Comparison of ENCODE assay signal across 1 cellular context in the genomic region with DNA sequence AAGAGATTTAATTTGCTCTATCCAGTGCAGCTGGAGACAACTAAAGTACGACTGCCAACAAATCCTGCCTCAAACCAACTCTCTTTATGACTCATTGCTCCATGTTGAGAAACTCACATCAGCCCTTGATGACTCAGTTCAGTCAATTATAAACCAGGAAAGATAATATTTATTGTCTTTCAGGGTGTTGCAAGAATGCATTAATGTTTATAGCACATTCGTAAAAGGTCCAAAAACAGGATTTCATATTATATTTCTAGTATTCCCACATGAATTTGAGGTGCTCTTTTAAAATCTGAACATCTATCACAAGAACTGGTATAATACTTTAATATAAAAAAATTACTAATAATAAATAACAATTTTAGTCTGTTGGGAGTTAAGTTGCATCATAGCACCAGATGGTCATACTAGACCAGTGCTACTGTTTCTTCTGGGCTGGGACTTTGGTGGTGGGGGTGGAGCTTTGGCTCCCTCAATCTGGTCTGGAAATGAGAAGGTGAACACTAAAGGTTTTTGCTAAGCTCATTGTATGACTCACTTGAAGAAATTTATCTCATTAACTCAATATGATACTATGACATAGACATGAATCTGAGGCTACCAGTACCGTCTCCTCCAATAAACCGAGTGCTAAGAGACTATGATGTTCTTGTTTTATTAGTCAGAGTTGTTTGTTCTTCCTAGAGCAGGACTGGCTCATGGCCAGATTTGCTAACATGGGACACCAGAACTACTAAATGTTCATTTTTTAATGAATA.
TF ChIP-seq lines count a peak whose summit lies in the region.

No MANE protein-coding gene starts in this region.

TF ChIP-seq in HepG2, 621 proteins besides CTCF, POLR2A, EP300 and RAD21 (continued from another document and continues in another):
- TF ChIP-seq FOXA3 (CRISPR knock-in tag; IDR thresholded peaks at IDR 0.05) (peak; percentile 80), FOSL1 (CRISPR knock-in tag; IDR thresholded peaks at IDR 0.05; ENCODE audit: borderline replicate concordance) (peak; percentile 95), SETDB1 (CRISPR knock-in tag; IDR thresholded peaks at IDR 0.05; ENCODE audit: borderline replicate concordance) (no peak), ZNF251 (CRISPR knock-in tag; IDR thresholded peaks at IDR 0.05) (no peak), ZNF121 (CRISPR knock-in tag; IDR thresholded peaks at IDR 0.05) (no peak), TCF7L2 (IDR thresholded peaks at IDR 0.05; ENCODE audit: low read depth, low read length) (no peak), SMAD9 (CRISPR knock-in tag; IDR thresholded peaks at IDR 0.05) (no peak), KDM5B (CRISPR knock-in tag; IDR thresholded peaks at IDR 0.05; ENCODE audit: borderline replicate concordance) (no peak), ZNF570 (CRISPR knock-in tag; IDR thresholded peaks at IDR 0.05; ENCODE audit: borderline replicate concordance) (no peak), FOXP1 (IDR thresholded peaks at IDR 0.05) (no peak), FOXP1 (CRISPR knock-in tag; IDR thresholded peaks at IDR 0.05) (peak; percentile 74; the same call in 1 of the 2 replicates), TCF7 (IDR thresholded peaks at IDR 0.05; ENCODE audit: low read depth) (peak; percentile 67), MIER3 (CRISPR knock-in tag; IDR thresholded peaks at IDR 0.05; ENCODE audit: borderline replicate concordance) (no peak), NR2F6 (IDR thresholded peaks at IDR 0.05) (no peak), NR2F6 (CRISPR knock-in tag; IDR thresholded peaks at IDR 0.05) (no peak), ZNF160 (CRISPR knock-in tag; IDR thresholded peaks at IDR 0.05) (no peak), ZNF644 (CRISPR knock-in tag; IDR thresholded peaks at IDR 0.05; ENCODE audit: low read depth) (peak; percentile 87; the same call in 1 of the 2 replicates), TSC22D2 (CRISPR knock-in tag; IDR thresholded peaks at IDR 0.05; ENCODE audit: borderline replicate concordance) (no peak), TARDBP (CRISPR knock-in tag; IDR thresholded peaks at IDR 0.05) (0 out of 2 replicates have a peak, but pooled peaks have one; percentile 45), BCL6 (CRISPR knock-in tag; IDR thresholded peaks at IDR 0.05) (peak; percentile 99), SOX13 (IDR thresholded peaks at IDR 0.05) (no peak), SOX13 (CRISPR knock-in tag; conservative IDR thresholded peaks at IDR 0.05 in 1 of 2, IDR thresholded peaks at IDR 0.05 in 1 of 2) (peak in 1 of 2 experiments; percentile 84; a peak in 2 of 4 replicates), ZNF605 (CRISPR knock-in tag; IDR thresholded peaks at IDR 0.05) (no peak), ZNF124 (CRISPR knock-in tag; IDR thresholded peaks at IDR 0.05) (no peak), ZNF775 (CRISPR knock-in tag; IDR thresholded peaks at IDR 0.05; ENCODE audit: borderline replicate concordance) (no peak), DNMT1 (CRISPR knock-in tag; IDR thresholded peaks at IDR 0.05) (no peak), CC2D1A (CRISPR knock-in tag; IDR thresholded peaks at IDR 0.05) (no peak), ETV5 (CRISPR knock-in tag; IDR thresholded peaks at IDR 0.05; ENCODE audit: borderline replicate concordance) (no peak; the same call in 1 of the 2 replicates), TMF1 (CRISPR knock-in tag; IDR thresholded peaks at IDR 0.05; ENCODE audit: low read depth) (no peak), IKZF4 (CRISPR knock-in tag; IDR thresholded peaks at IDR 0.05; ENCODE audit: borderline replicate concordance, low read depth, not compliant biosample characterization) (no peak), CBX5 (CRISPR knock-in tag; IDR thresholded peaks at IDR 0.05; ENCODE audit: borderline replicate concordance) (no peak), SRSF1 (optimal IDR thresholded peaks at IDR 0.05; ENCODE audit: low read depth, low read length) (no peak), MTF2 (CRISPR knock-in tag; IDR thresholded peaks at IDR 0.05; ENCODE audit: borderline replicate concordance) (no peak), ZSCAN9 (CRISPR knock-in tag; IDR thresholded peaks at IDR 0.05; ENCODE audit: borderline replicate concordance) (no peak), TBX2 (CRISPR knock-in tag; IDR thresholded peaks at IDR 0.05; ENCODE audit: borderline replicate concordance) (no peak), ZNF274 (CRISPR knock-in tag; IDR thresholded peaks at IDR 0.05) (no peak), RXRB (CRISPR knock-in tag; IDR thresholded peaks at IDR 0.05; ENCODE audit: borderline replicate concordance) (peak; percentile 50; the same call in 1 of the 2 replicates), ZNF382 (CRISPR knock-in tag; IDR thresholded peaks at IDR 0.05; ENCODE audit: borderline replicate concordance) (no peak), ZSCAN21 (CRISPR knock-in tag; IDR thresholded peaks at IDR 0.05; ENCODE audit: borderline replicate concordance) (no peak), KMT2A (CRISPR knock-in tag; IDR thresholded peaks at IDR 0.05) (no peak), SRY (CRISPR knock-in tag; IDR thresholded peaks at IDR 0.05) (no peak), SATB2 (CRISPR knock-in tag; IDR thresholded peaks at IDR 0.05) (no peak), ZNF549 (CRISPR knock-in tag; IDR thresholded peaks at IDR 0.05) (no peak), YEATS2 (CRISPR knock-in tag; IDR thresholded peaks at IDR 0.05; ENCODE audit: borderline replicate concordance) (peak; percentile 34; the same call in 1 of the 2 replicates), SMAD3 (CRISPR knock-in tag; IDR thresholded peaks at IDR 0.05) (peak; percentile 61; the same call in 1 of the 2 replicates), ZNF615 (CRISPR knock-in tag; IDR thresholded peaks at IDR 0.05; ENCODE audit: borderline replicate concordance) (no peak), ZNF709 (CRISPR knock-in tag; IDR thresholded peaks at IDR 0.05) (no peak), SP5 (CRISPR knock-in tag; IDR thresholded peaks at IDR 0.05; ENCODE audit: borderline replicate concordance, low read depth) (peak; percentile 29; the same call in 1 of the 2 replicates), ZNF225 (CRISPR knock-in tag; IDR thresholded peaks at IDR 0.05) (no peak), IRF2 (CRISPR knock-in tag; IDR thresholded peaks at IDR 0.05) (0 out of 2 replicates have a peak, but pooled peaks have one; percentile 8)
- TF ChIP-seq, protein P1, sequence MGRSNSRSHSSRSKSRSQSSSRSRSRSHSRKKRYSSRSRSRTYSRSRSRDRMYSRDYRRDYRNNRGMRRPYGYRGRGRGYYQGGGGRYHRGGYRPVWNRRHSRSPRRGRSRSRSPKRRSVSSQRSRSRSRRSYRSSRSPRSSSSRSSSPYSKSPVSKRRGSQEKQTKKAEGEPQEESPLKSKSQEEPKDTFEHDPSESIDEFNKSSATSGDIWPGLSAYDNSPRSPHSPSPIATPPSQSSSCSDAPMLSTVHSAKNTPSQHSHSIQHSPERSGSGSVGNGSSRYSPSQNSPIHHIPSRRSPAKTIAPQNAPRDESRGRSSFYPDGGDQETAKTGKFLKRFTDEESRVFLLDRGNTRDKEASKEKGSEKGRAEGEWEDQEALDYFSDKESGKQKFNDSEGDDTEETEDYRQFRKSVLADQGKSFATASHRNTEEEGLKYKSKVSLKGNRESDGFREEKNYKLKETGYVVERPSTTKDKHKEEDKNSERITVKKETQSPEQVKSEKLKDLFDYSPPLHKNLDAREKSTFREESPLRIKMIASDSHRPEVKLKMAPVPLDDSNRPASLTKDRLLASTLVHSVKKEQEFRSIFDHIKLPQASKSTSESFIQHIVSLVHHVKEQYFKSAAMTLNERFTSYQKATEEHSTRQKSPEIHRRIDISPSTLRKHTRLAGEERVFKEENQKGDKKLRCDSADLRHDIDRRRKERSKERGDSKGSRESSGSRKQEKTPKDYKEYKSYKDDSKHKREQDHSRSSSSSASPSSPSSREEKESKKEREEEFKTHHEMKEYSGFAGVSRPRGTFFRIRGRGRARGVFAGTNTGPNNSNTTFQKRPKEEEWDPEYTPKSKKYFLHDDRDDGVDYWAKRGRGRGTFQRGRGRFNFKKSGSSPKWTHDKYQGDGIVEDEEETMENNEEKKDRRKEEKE (IDR thresholded peaks at IDR 0.05), result no peak
- TF ChIP-seq, protein P2, sequence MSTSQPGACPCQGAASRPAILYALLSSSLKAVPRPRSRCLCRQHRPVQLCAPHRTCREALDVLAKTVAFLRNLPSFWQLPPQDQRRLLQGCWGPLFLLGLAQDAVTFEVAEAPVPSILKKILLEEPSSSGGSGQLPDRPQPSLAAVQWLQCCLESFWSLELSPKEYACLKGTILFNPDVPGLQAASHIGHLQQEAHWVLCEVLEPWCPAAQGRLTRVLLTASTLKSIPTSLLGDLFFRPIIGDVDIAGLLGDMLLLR (CRISPR knock-in tag; IDR thresholded peaks at IDR 0.05), result no peak
- TF ChIP-seq, protein P3, sequence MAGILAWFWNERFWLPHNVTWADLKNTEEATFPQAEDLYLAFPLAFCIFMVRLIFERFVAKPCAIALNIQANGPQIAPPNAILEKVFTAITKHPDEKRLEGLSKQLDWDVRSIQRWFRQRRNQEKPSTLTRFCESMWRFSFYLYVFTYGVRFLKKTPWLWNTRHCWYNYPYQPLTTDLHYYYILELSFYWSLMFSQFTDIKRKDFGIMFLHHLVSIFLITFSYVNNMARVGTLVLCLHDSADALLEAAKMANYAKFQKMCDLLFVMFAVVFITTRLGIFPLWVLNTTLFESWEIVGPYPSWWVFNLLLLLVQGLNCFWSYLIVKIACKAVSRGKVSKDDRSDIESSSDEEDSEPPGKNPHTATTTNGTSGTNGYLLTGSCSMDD (CRISPR knock-in tag; IDR thresholded peaks at IDR 0.05), result no peak
- TF ChIP-seq, protein P4, sequence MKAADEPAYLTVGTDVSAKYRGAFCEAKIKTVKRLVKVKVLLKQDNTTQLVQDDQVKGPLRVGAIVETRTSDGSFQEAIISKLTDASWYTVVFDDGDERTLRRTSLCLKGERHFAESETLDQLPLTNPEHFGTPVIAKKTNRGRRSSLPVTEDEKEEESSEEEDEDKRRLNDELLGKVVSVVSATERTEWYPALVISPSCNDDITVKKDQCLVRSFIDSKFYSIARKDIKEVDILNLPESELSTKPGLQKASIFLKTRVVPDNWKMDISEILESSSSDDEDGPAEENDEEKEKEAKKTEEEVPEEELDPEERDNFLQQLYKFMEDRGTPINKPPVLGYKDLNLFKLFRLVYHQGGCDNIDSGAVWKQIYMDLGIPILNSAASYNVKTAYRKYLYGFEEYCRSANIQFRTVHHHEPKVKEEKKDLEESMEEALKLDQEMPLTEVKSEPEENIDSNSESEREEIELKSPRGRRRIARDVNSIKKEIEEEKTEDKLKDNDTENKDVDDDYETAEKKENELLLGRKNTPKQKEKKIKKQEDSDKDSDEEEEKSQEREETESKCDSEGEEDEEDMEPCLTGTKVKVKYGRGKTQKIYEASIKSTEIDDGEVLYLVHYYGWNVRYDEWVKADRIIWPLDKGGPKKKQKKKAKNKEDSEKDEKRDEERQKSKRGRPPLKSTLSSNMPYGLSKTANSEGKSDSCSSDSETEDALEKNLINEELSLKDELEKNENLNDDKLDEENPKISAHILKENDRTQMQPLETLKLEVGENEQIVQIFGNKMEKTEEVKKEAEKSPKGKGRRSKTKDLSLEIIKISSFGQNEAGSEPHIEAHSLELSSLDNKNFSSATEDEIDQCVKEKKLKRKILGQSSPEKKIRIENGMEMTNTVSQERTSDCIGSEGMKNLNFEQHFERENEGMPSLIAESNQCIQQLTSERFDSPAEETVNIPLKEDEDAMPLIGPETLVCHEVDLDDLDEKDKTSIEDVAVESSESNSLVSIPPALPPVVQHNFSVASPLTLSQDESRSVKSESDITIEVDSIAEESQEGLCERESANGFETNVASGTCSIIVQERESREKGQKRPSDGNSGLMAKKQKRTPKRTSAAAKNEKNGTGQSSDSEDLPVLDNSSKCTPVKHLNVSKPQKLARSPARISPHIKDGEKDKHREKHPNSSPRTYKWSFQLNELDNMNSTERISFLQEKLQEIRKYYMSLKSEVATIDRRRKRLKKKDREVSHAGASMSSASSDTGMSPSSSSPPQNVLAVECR (CRISPR knock-in tag; IDR thresholded peaks at IDR 0.05; ENCODE audit: borderline replicate concordance), result no peak
- TF ChIP-seq, protein P5, sequence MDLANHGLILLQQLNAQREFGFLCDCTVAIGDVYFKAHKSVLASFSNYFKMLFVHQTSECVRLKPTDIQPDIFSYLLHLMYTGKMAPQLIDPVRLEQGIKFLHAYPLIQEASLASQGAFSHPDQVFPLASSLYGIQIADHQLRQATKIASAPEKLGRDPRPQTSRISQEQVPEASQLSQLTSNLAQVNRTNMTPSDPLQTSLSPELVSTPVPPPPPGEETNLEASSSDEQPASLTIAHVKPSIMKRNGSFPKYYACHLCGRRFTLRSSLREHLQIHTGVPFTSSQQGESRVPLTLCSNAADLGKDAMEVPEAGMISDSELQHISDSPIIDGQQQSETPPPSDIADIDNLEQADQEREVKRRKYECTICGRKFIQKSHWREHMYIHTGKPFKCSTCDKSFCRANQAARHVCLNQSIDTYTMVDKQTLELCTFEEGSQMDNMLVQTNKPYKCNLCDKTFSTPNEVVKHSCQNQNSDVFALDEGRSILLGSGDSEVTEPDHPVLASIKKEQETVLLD (CRISPR knock-in tag; IDR thresholded peaks at IDR 0.05; ENCODE audit: low read depth), result no peak
- TF ChIP-seq, protein P6, sequence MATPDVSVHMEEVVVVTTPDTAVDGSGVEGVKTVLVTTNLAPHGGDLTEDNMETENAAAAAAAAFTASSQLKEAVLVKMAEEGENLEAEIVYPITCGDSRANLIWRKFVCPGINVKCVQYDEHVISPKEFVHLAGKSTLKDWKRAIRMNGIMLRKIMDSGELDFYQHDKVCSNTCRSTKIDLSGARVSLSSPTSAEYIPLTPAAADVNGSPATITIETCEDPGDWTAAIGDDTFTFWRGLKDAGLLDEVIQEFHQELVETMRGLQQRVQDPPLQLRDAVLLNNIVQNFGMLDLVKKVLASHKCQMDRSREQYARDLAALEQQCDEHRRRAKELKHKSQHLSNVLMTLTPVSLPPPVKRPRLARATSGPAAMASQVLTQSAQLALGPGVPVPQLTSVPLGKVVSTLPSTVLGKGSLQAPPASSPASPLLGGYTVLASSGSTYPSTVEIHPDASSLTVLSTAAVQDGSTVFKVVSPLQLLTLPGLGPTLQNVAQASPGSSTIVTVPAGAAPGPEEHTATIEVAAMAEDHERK (CRISPR knock-in tag; IDR thresholded peaks at IDR 0.05; ENCODE audit: low read depth), result no peak
- TF ChIP-seq, protein P7, sequence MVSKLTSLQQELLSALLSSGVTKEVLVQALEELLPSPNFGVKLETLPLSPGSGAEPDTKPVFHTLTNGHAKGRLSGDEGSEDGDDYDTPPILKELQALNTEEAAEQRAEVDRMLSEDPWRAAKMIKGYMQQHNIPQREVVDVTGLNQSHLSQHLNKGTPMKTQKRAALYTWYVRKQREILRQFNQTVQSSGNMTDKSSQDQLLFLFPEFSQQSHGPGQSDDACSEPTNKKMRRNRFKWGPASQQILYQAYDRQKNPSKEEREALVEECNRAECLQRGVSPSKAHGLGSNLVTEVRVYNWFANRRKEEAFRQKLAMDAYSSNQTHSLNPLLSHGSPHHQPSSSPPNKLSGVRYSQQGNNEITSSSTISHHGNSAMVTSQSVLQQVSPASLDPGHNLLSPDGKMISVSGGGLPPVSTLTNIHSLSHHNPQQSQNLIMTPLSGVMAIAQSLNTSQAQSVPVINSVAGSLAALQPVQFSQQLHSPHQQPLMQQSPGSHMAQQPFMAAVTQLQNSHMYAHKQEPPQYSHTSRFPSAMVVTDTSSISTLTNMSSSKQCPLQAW (CRISPR knock-in tag; IDR thresholded peaks at IDR 0.05), result no peak; the same call in 1 of the 2 replicates
- TF ChIP-seq, protein P8, sequence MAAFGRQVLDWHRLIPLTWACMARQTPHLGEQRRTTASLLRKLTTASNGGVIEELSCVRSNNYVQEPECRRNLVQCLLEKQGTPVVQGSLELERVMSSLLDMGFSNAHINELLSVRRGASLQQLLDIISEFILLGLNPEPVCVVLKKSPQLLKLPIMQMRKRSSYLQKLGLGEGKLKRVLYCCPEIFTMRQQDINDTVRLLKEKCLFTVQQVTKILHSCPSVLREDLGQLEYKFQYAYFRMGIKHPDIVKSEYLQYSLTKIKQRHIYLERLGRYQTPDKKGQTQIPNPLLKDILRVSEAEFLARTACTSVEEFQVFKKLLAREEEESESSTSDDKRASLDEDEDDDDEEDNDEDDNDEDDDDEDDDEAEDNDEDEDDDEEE (CRISPR knock-in tag; IDR thresholded peaks at IDR 0.05), result no peak
